In genomic region chr12:51951843-51952722, GRCh38 we compare ENCODE assay signal across 8 cellular contexts. TPM values are rescaled to one million over a fixed set of nuclear protein-coding genes. Genes with fewer than 3 reads are reported as not detected.
DNase-seq lines count a peak whose midpoint lies in the region; ATAC-seq and TF ChIP-seq lines count a peak whose summit lies in the region.

No MANE protein-coding gene starts in this region.

- TF ChIP-seq CTCF in SU-DHL-6 (IDR thresholded peaks at IDR 0.05; ENCODE audit: insufficient read depth, low read length, poor library complexity, severe bottlenecking) (no peak), endodermal cell (conservative IDR thresholded peaks at IDR 0.05) (no peak)

- peak; percentile 88 for DNase-seq in endodermal cell
- peak; percentile 64 to 74 for DNase-seq in aorta

- peak overlapping the region; percentile 96 for H3K4me3 ChIP-seq in ACC112 (ENCODE audit: low read depth, low read length)
- peak overlapping the region; percentile 85 for H3K4me3 ChIP-seq in SU-DHL-6 (ENCODE audit: insufficient read depth, low read length, poor library complexity, severe bottlenecking)
- H3K4me3 ChIP-seq in endodermal cell (ENCODE audit: low read length): peak overlapping the region; percentile 99
- peak overlapping the region; percentile 80 to 87 for H3K4me3 ChIP-seq in muscle layer of colon (ENCODE audit: low read depth in 1 of 2, low read length in 2 of 2)
- peak overlapping the region; percentile 73 to 99 for H3K4me3 ChIP-seq in aorta (ENCODE audit: low read length in 2 of 2)

- H3K36me3 Mint-ChIP-seq in endodermal cell (ENCODE audit: low read depth): peaks cover 10% of the 10 kb centered on the region

- ATAC-seq in GM18909 (IDR thresholded peaks at IDR 0.05; ENCODE audit: poor library complexity, unreplicated experiment) (peak; percentile 15), aorta (ENCODE audit: low FRiP score) (peak; percentile 64), GM18858 (IDR thresholded peaks at IDR 0.05; ENCODE audit: unreplicated experiment) (no peak), HG02970 (IDR thresholded peaks at IDR 0.05; ENCODE audit: low FRiP score, unreplicated experiment) (no peak)

- peak overlapping the region; percentile 80 for H3K4me2 ChIP-seq in SU-DHL-6 (ENCODE audit: low read depth, low read length, poor library complexity, severe bottlenecking)

- no peaks in the 10 kb centered on the region for H3K9me3 Mint-ChIP-seq in endodermal cell

- H3K36me3 ChIP-seq in ACC112 (ENCODE audit: insufficient read depth, low read length) (no peaks in the 10 kb centered on the region), SU-DHL-6 (ENCODE audit: low read length) (no peaks in the 10 kb centered on the region), endodermal cell (ENCODE audit: control insufficient read depth, insufficient read depth, low read length) (peaks cover 11% of the 10 kb centered on the region), muscle layer of colon (ENCODE audit: insufficient read depth, low read length) (no peaks in the 10 kb centered on the region), aorta (ENCODE audit: control insufficient read depth in 1 of 2, insufficient read depth in 2 of 2, low read length in 1 of 2) (no peaks in the 10 kb centered on the region)

- H3K27me3 Mint-ChIP-seq in endodermal cell (ENCODE audit: insufficient read depth): peaks cover 41% of the 10 kb centered on the region

- H3K4me3 Mint-ChIP-seq in endodermal cell: peak overlapping the region; percentile 82

- H3K4me1 Mint-ChIP-seq in endodermal cell: peaks cover 23% of the 10 kb centered on the region

- peak overlapping the region; percentile 68 for H3K27ac ChIP-seq in ACC112 (ENCODE audit: low read depth, low read length)
- no peak overlapping the region for H3K27ac ChIP-seq in SU-DHL-6 (ENCODE audit: low read depth, low read length)
- H3K27ac ChIP-seq in endodermal cell (ENCODE audit: low read depth, low read length): peak overlapping the region; percentile 79
- H3K27ac ChIP-seq in muscle layer of colon (ENCODE audit: low read depth, low read length): peak overlapping the region; percentile 86
- H3K27ac ChIP-seq in aorta (ENCODE audit: low read depth in 1 of 2, low read length in 2 of 2): peak overlapping the region; percentile 7 to 16

- 0 to 1% methylated on average over 3 to 50 of the region's 50 CpGs for WGBS in endodermal cell (ENCODE audit: insufficient coverage in 1 of 2, insufficient read length in 1 of 2), 2 experiments
- WGBS in aorta, 2 donors: 1% methylated on average over 31 to 50 of the region's 50 CpGs

- intact Hi-C loops in aorta (cut with DNase I): no loop called here

- peak overlapping the region; percentile 84 for H3K27ac Mint-ChIP-seq in endodermal cell

- H3F3A ChIP-seq in SU-DHL-6 (ENCODE audit: insufficient read depth): no peaks in the 10 kb centered on the region

- H2AFZ ChIP-seq in ACC112 (ENCODE audit: low read length, unreplicated experiment) (peak overlapping the region; percentile 77), SU-DHL-6 (ENCODE audit: low read depth, low read length, severe bottlenecking) (peak overlapping the region; percentile 97)

- peaks cover 52% of the 10 kb centered on the region for H3K79me2 ChIP-seq in ACC112 (ENCODE audit: control insufficient read depth, insufficient read depth, low read length, unreplicated experiment)
- no peaks in the 10 kb centered on the region for H3K79me2 ChIP-seq in SU-DHL-6 (ENCODE audit: insufficient read depth, low read length)

- H3K9me2 ChIP-seq in SU-DHL-6 (replicated peaks; ENCODE audit: insufficient read depth, low read length): no peaks in the 10 kb centered on the region

- no peaks in the 10 kb centered on the region for H3K9me3 ChIP-seq in SU-DHL-6 (ENCODE audit: insufficient read depth, low read length)
- peaks cover 5% of the 10 kb centered on the region for H3K9me3 ChIP-seq in endodermal cell (ENCODE audit: control insufficient read depth, low read length)
- no peaks in the 10 kb centered on the region for H3K9me3 ChIP-seq in muscle layer of colon (ENCODE audit: low read length)
- H3K9me3 ChIP-seq in aorta (ENCODE audit: control insufficient read depth, low read length): no peaks in the 10 kb centered on the region

- H3K27me3 ChIP-seq in ACC112 (ENCODE audit: insufficient read depth, low read length) (peaks cover 5% of the 10 kb centered on the region; the same call in 1 of the 2 replicates), SU-DHL-6 (ENCODE audit: low read length) (no peaks in the 10 kb centered on the region), endodermal cell (ENCODE audit: control insufficient read depth, insufficient read depth, low read length, poor library complexity, severe bottlenecking) (peaks cover 40% of the 10 kb centered on the region), muscle layer of colon (ENCODE audit: control insufficient read depth in 1 of 2, insufficient read depth in 2 of 2, low read length in 2 of 2) (no peaks in the 10 kb centered on the region), aorta (ENCODE audit: control insufficient read depth in 1 of 2, insufficient read depth in 2 of 2, low read length in 1 of 2) (no peaks in the 10 kb centered on the region)

- H4K20me1 ChIP-seq in SU-DHL-6 (ENCODE audit: low read depth, low read length): no peaks in the 10 kb centered on the region

- H3K4me1 ChIP-seq in ACC112 (ENCODE audit: control insufficient read depth, insufficient read depth, low read length, unreplicated experiment): peaks cover 22% of the 10 kb centered on the region
- H3K4me1 ChIP-seq in endodermal cell (ENCODE audit: control insufficient read depth, insufficient read depth, low read length): no peaks in the 10 kb centered on the region
- peaks cover 29% of the 10 kb centered on the region for H3K4me1 ChIP-seq in muscle layer of colon (ENCODE audit: insufficient read depth, low read length)
- H3K4me1 ChIP-seq in aorta (ENCODE audit: control insufficient read depth in 1 of 2, insufficient read depth in 2 of 2, low read length in 2 of 2): peaks cover 0 to 2% of the 10 kb centered on the region in 2 donors

- H3K9ac ChIP-seq in SU-DHL-6 (ENCODE audit: low read length) (peak overlapping the region; percentile 90), endodermal cell (ENCODE audit: extremely low read depth, low read length, poor library complexity, severe bottlenecking) (peak overlapping the region; percentile 95), muscle layer of colon (ENCODE audit: low read length) (peak overlapping the region; percentile 88)

RNA-seq across cellular contexts. Expression of gene ACVR1B, which starts 0.6 kb away (rescaled TPM):
- total RNA-seq in endodermal cell (10 to 100 TPM; 48.6 to 59.3 TPM), aorta (10 to 100 TPM; 24.0 to 24.5 TPM)
- polyA plus RNA-seq in endodermal cell (2013, experiment 1 of 2): 33.5 TPM
- polyA plus RNA-seq in endodermal cell (2013, experiment 2 of 2): 28.8 TPM
- polyA plus RNA-seq in aorta: 1 to 10 TPM; 2.3 to 6.9 TPM

RNA-seq across cellular contexts. Expression of gene ACVRL1, which starts 44.8 kb away (rescaled TPM):
- total RNA-seq in endodermal cell (under 1 TPM; 0.42 to 0.64 TPM), aorta (10 to 100 TPM; 53.6 to 96.9 TPM)
- polyA plus RNA-seq in endodermal cell (2013, experiment 1 of 2): 1.00 TPM
- polyA plus RNA-seq in endodermal cell (2013, experiment 2 of 2): 1.4 TPM
- polyA plus RNA-seq in aorta: 10 to 100 TPM in 1 of 2 donors, 1 to 10 TPM in 1; 3.4 to 13.5 TPM

RNA-seq across cellular contexts. Expression of gene TAMALIN, which starts 54.7 kb away (rescaled TPM):
- total RNA-seq in endodermal cell: 1 to 10 TPM; 4.4 to 9.1 TPM
- 16.3 TPM for polyA plus RNA-seq in endodermal cell (2013, experiment 1 of 2)
- polyA plus RNA-seq in endodermal cell (2013, experiment 2 of 2): 13.2 TPM
- 100 to 1,000 TPM in 1 of 2 donors, 10 to 100 TPM in 1; 64.2 to 129 TPM for total RNA-seq in aorta
- polyA plus RNA-seq in aorta: 10 to 100 TPM in 1 of 2 donors, 1 to 10 TPM in 1; 7.1 to 13.8 TPM

Comparison
In these comparisons a context has a peak if more than half of its experiments do, and no peak if none do; other contexts are left out.
1. ATAC-seq: peak in GM18909 (single experiment) and aorta (single experiment); none in GM18858 (single experiment) and HG02970 (single experiment).
2. RNA of gene ACVRL1, which starts 44.8 kb away (total RNA-seq): 53.6 to 96.9 TPM in aorta; 0.42 to 0.64 TPM in endodermal cell; every median in the first group is over 10 times any median in the second.
3. RNA of gene TAMALIN, which starts 54.7 kb away (total RNA-seq): 64.2 to 129 TPM in aorta; 4.4 to 9.1 TPM in endodermal cell; every median in the first group is over 4 times any median in the second.
4. Peak in every context shown above with its lines, with median percentiles within 50 percentile points of each other: H3K4me3 ChIP-seq and H3K9ac ChIP-seq.